ENCODE assay signal across 10 cellular contexts in genomic region chr5:145818604-145819003, GRCh38. TPM values are rescaled to one million over a fixed set of nuclear protein-coding genes. Genes with fewer than 3 reads are reported as not detected.
"Had no signal": no experiment of that assay in that cellular context is flagged by ENCODE, and none has a peak within 500 bp of the region (broad histone marks: within the 10 kb centered on the region; RNA-seq: fewer than 3 reads in every experiment).

No MANE protein-coding gene starts in this region.

- H3K27ac Mint-ChIP-seq: H9 had no signal

- H3K4me1 Mint-ChIP-seq: H9 had no signal

- ATAC-seq: K562 had no signal

- FAIRE-seq: H1, H54, HTR-8/SVneo, K562 had no signal

- H3K4me3 Mint-ChIP-seq: H9 had no signal

- H3K4me3 ChIP-seq: GM23248, K562 had no signal

- H3K27ac ChIP-seq: GM23248 had no signal

- H3K9me3 Mint-ChIP-seq: H9 had no signal

- DNase-seq: GM23248, H9, HCEC 1CT, IMR-90, KG1 had no signal

RNA-seq across cellular contexts. Expression of gene GRXCR2, which starts 54.2 kb away (rescaled TPM):
- total RNA-seq: GM23248, H1, H9, HT-29, IMR-90, K562 had no signal
- polyA plus RNA-seq: GM23248, H1, IMR-90, K562 had no signal
